Comparison of ENCODE assay signal across 12 cellular contexts in genomic region chr1:2442676-2443075, GRCh38. TPM values are rescaled to one million over a fixed set of nuclear protein-coding genes. Genes with fewer than 3 reads are reported as not detected.
"Had no signal": no experiment of that assay in that cellular context is flagged by ENCODE, and none has a peak within 500 bp of the region (broad histone marks: within the 10 kb centered on the region; RNA-seq: fewer than 3 reads in every experiment).

No MANE protein-coding gene starts in this region.

- H3K4me1 ChIP-seq: gastrocnemius medialis had no signal

- H3K36me3 ChIP-seq: gastrocnemius medialis, thoracic aorta, uterus had no signal

- ATAC-seq: gastrocnemius medialis; SK-N-SH treated with all-trans-retinoic acid at 6 μM for 48 hours; stimulated activated naive CD8-positive, alpha-beta T cell treated with anti-CD3 and anti-CD28 coated beads, Interleukin-15, Interleukin-2, amounts not matched to agents 100 U/mL and 50 U/mL, for 24 hours had no signal

- H3K27ac ChIP-seq: gastrocnemius medialis, thoracic aorta, uterus had no signal

- H3K27ac Mint-ChIP-seq: activated CD4-positive, alpha-beta T cell treated with anti-CD3 and anti-CD28 coated beads, Interleukin-2, amount 10 ng/mL, durations not matched to agents 7 days and 5 days; T-helper 1 cell treated with Interleukin-12 subunit alpha and Interleukin-12 subunit beta and Interleukin-4 antibody, amounts not matched to agents 30 μg/mL and 1 μg/mL, for 36 hours had no signal

- DNase-seq: activated CD4-positive, alpha-beta T cell treated with anti-CD3 and anti-CD28 coated beads, Interleukin-2, amount 10 ng/mL, durations not matched to agents 7 days and 5 days; activated CD4-positive, CD25-positive, alpha-beta regulatory T cell; activated naive CD4-positive, alpha-beta T cell treated with anti-CD3 and anti-CD28 coated beads, Interleukin-2, amount 50 U/mL, for 16 hours; activated T-cell treated with anti-CD3 and anti-CD28 coated beads, Interleukin-2, amount 50 U/mL, for 1 hour; gastrocnemius medialis; occipital lobe; stimulated activated CD4-positive, alpha-beta T cell treated with anti-CD3 and anti-CD28 coated beads, Interleukin-2, amount 100 ng/mL, for 48 hours; stimulated activated naive CD8-positive, alpha-beta T cell treated with anti-CD3 and anti-CD28 coated beads, Interleukin-15, Interleukin-2, amounts not matched to agents 100 U/mL and 50 U/mL, for 24 hours; uterus had no signal

- H3K9me3 Mint-ChIP-seq: activated CD4-positive, alpha-beta T cell treated with anti-CD3 and anti-CD28 coated beads, Interleukin-2, amount 10 ng/mL, durations not matched to agents 7 days and 5 days; T-helper 1 cell treated with Interleukin-12 subunit alpha and Interleukin-12 subunit beta and Interleukin-4 antibody, amounts not matched to agents 30 μg/mL and 1 μg/mL, for 36 hours had no signal

- H3K4me3 Mint-ChIP-seq: activated CD4-positive, alpha-beta T cell treated with anti-CD3 and anti-CD28 coated beads, Interleukin-2, amount 10 ng/mL, durations not matched to agents 7 days and 5 days; T-helper 1 cell treated with Interleukin-12 subunit alpha and Interleukin-12 subunit beta and Interleukin-4 antibody, amounts not matched to agents 30 μg/mL and 1 μg/mL, for 36 hours had no signal

- H3K4me1 Mint-ChIP-seq: activated CD4-positive, alpha-beta T cell treated with anti-CD3 and anti-CD28 coated beads, Interleukin-2, amount 10 ng/mL, durations not matched to agents 7 days and 5 days had no signal

- H3K4me3 ChIP-seq: gastrocnemius medialis, thoracic aorta, uterus had no signal

- H3K9me3 ChIP-seq: gastrocnemius medialis, thoracic aorta, uterus had no signal

RNA-seq across cellular contexts. Expression of gene PLCH2, which starts 33.4 kb away (rescaled TPM):
- total RNA-seq: gastrocnemius medialis had no signal
